ENCODE assay signal across 2 cellular contexts in the genomic region with DNA sequence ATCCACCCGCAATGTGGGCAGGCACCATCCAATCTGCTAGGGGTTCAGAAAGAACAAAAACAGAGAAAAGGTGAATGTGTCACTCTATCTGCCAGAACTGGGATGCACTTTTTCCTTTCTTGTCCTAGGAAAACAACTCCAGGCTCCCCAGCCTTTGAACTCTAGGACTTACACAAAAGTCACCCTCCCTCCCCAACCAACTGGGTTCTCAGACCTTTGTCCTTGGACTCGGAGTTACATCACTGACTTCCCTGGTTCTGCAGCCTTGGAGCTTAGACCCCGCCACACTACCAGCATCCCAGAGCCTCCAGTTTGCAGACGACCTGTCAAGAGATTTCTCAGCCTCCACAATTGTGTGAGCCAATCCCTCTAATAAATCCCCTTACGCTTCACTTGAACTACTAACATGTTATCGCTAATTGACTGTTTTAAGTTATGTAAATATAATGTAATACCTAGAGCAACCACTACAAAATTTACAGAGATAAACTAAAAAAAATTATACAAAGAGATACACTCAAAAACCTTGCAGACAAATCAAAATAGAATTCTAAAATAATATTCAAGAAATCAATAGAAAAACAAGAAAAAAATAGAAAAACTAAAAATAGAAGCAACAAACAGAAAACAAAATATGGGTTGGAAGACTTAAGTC.
TF ChIP-seq lines count a peak whose summit lies in the region.

No MANE protein-coding gene starts in this region.

TF ChIP-seq in SK-N-SH, 30 proteins besides CTCF, POLR2A, EP300 and RAD21 (continued from another document):
- TF ChIP-seq MAX (IDR thresholded peaks at IDR 0.05; ENCODE audit: low read depth): no peak
- TF ChIP-seq MEF2A (IDR thresholded peaks at IDR 0.05; ENCODE audit: borderline replicate concordance, low read depth): no peak
- TF ChIP-seq MXI1 (IDR thresholded peaks at IDR 0.05; ENCODE audit: low read depth, low read length): no peak
- TF ChIP-seq GABPA (IDR thresholded peaks at IDR 0.05; ENCODE audit: low read depth): no peak
- no peak for TF ChIP-seq SIN3A (IDR thresholded peaks at IDR 0.05; ENCODE audit: borderline replicate concordance, low read depth, low read length)
- no peak for TF ChIP-seq JUND (IDR thresholded peaks at IDR 0.05)
- TF ChIP-seq YY1 (IDR thresholded peaks at IDR 0.05; ENCODE audit: low read depth): no peak
- TF ChIP-seq TAF1 (IDR thresholded peaks at IDR 0.05; ENCODE audit: borderline replicate concordance, low read depth, low read length): no peak
- no peak for TF ChIP-seq FOXJ3 (CRISPR knock-in tag; IDR thresholded peaks at IDR 0.05)

TF ChIP-seq in SK-N-SH treated with all-trans-retinoic acid at 6 μM for 48 hours, 23 proteins besides CTCF, POLR2A, EP300 and RAD21:
- TF ChIP-seq TSHZ2 (CRISPR knock-in tag; IDR thresholded peaks at IDR 0.05) (no peak), ARNTL (CRISPR knock-in tag; IDR thresholded peaks at IDR 0.05; ENCODE audit: borderline replicate concordance, low read depth) (no peak), ZNF565 (CRISPR knock-in tag; conservative IDR thresholded peaks at IDR 0.05; ENCODE audit: low read depth) (no peak), ISL1 (CRISPR knock-in tag; IDR thresholded peaks at IDR 0.05) (no peak), CSDC2 (CRISPR knock-in tag; IDR thresholded peaks at IDR 0.05) (no peak), ESRRG (CRISPR knock-in tag; IDR thresholded peaks at IDR 0.05) (no peak), ZC3H10 (CRISPR knock-in tag; IDR thresholded peaks at IDR 0.05) (no peak), ZNF70 (CRISPR knock-in tag; IDR thresholded peaks at IDR 0.05) (no peak), OSR1 (CRISPR knock-in tag; IDR thresholded peaks at IDR 0.05) (no peak), RARB (CRISPR knock-in tag; IDR thresholded peaks at IDR 0.05) (no peak), ZFP3 (CRISPR knock-in tag; IDR thresholded peaks at IDR 0.05) (no peak), ZNF8 (CRISPR knock-in tag; IDR thresholded peaks at IDR 0.05) (no peak), CREB5 (CRISPR knock-in tag; IDR thresholded peaks at IDR 0.05; ENCODE audit: low read depth) (no peak), PPARA (CRISPR knock-in tag; IDR thresholded peaks at IDR 0.05; ENCODE audit: borderline replicate concordance) (no peak), TCF4 (CRISPR knock-in tag; IDR thresholded peaks at IDR 0.05; ENCODE audit: borderline replicate concordance) (no peak), ZFP30 (CRISPR knock-in tag; IDR thresholded peaks at IDR 0.05) (no peak), GLIS3 (CRISPR knock-in tag; IDR thresholded peaks at IDR 0.05) (no peak), SNAI2 (CRISPR knock-in tag; IDR thresholded peaks at IDR 0.05) (no peak), BACH2 (CRISPR knock-in tag; IDR thresholded peaks at IDR 0.05; ENCODE audit: borderline replicate concordance) (no peak), CSRNP3 (CRISPR knock-in tag; IDR thresholded peaks at IDR 0.05) (no peak)
